In genomic region chr2:70902067-70902442, GRCh38 we compare ENCODE assay signal across 10 cellular contexts. TPM values are rescaled to one million over a fixed set of nuclear protein-coding genes. Genes with fewer than 3 reads are reported as not detected.
DNase-seq lines count a peak whose midpoint lies in the region; ATAC-seq and TF ChIP-seq lines count a peak whose summit lies in the region.
"Had no signal": no experiment of that assay in that cellular context is flagged by ENCODE, and none has a peak within 500 bp of the region (broad histone marks: within the 10 kb centered on the region; RNA-seq: fewer than 3 reads in every experiment).

No MANE protein-coding gene starts in this region.

- no peaks in the 10 kb centered on the region for H3K9me3 Mint-ChIP-seq in central memory CD8-positive, alpha-beta T cell
- no peaks in the 10 kb centered on the region for H3K9me3 Mint-ChIP-seq in neural crest cell

- no peak for TF ChIP-seq CTCF in BJ (IDR thresholded peaks at IDR 0.05; ENCODE audit: insufficient read depth, low read depth, low read length)
- no peak for TF ChIP-seq CTCF in HEK293 (tag by site-specific recombination; IDR thresholded peaks at IDR 0.05)
- TF ChIP-seq CTCF in neural crest cell (conservative IDR thresholded peaks at IDR 0.05): no peak

- H3K27me3 ChIP-seq in BJ (ENCODE audit: control insufficient read depth, insufficient read depth, low read length): peaks cover 30% of the 10 kb centered on the region

- H3K27ac Mint-ChIP-seq in central memory CD8-positive, alpha-beta T cell (ENCODE audit: low read depth): no peak overlapping the region
- peak overlapping the region; percentile 23 for H3K27ac Mint-ChIP-seq in neural crest cell (ENCODE audit: unreplicated experiment)

- peak overlapping the region; percentile 79; the same call in 1 of the 2 replicates for H3K27ac ChIP-seq in HEK293 (ENCODE audit: extremely low read depth, low read depth, low read length)

- H3K36me3 Mint-ChIP-seq in central memory CD8-positive, alpha-beta T cell (ENCODE audit: insufficient read depth): peaks cover 2% of the 10 kb centered on the region
- peaks cover 12% of the 10 kb centered on the region for H3K36me3 Mint-ChIP-seq in neural crest cell (ENCODE audit: low read depth)

- H3K4me3 ChIP-seq in BJ (ENCODE audit: low read depth, low read length) (peak overlapping the region; percentile 53), HEK293 (ENCODE audit: low read depth, low read length) (peak overlapping the region; percentile 76)

- H3K4me1 ChIP-seq in HEK293 (ENCODE audit: control insufficient read depth, insufficient read depth, low read length): peaks cover 2% of the 10 kb centered on the region; the same call in 1 of the 2 replicates

- CTCF ChIA-PET in BJ (lab: Yijun Ruan, JAX): interaction anchor here (1.1 to 1.3 kb wide), 2 partner anchors 15 to 76 kb away, joined by 3 read pairs; partner anchors contain the start of gene ANKRD53
- CTCF ChIA-PET in HEK293 (lab: Yijun Ruan, JAX): interaction anchor here (0.5 to 1.2 kb wide), 3 partner anchors 19 to 46 kb away, joined by 3 to 9 read pairs (median 4); no protein-coding TSS in a partner anchor

- H3K4me1 Mint-ChIP-seq in central memory CD8-positive, alpha-beta T cell: peaks cover 22% of the 10 kb centered on the region
- H3K4me1 Mint-ChIP-seq in neural crest cell: peaks cover 42% of the 10 kb centered on the region

- POLR2A ChIA-PET in BJ (lab: Charles Lee) (interaction anchor here (0.5 kb wide), 1 partner anchor 154 kb away, joined by 9 read pairs; no protein-coding TSS in a partner anchor), HEK293 (lab: Yijun Ruan, JAX) (interaction anchor here (0.8 to 1.3 kb wide), 2 partner anchors 14 to 28 kb away, joined by 4 to 6 read pairs; no protein-coding TSS in a partner anchor)

- DNase-seq in BJ (ENCODE audit: low read depth) (no peak), neural crest cell (ENCODE audit: low read depth, low spot score) (no peak), Ammon's horn (ENCODE audit: low spot score) (no peak), NCI-H2081 treated with DMSO at 0.1 percent for 48 hours (lab: John Stamatoyannopoulos, UW) (no peak)
- no peak for DNase-seq in central memory CD8-positive, alpha-beta T cell (ENCODE audit: low spot score in 2 of 2)

- no peaks in the 10 kb centered on the region for H3K9me3 ChIP-seq in HEK293 (ENCODE audit: control insufficient read depth, insufficient read depth, low read depth, low read length)

- H3K4me3 Mint-ChIP-seq in central memory CD8-positive, alpha-beta T cell: peak overlapping the region; percentile 76
- H3K4me3 Mint-ChIP-seq in neural crest cell: peak overlapping the region; percentile 93

- peaks cover 97% of the 10 kb centered on the region for H3K27me3 Mint-ChIP-seq in central memory CD8-positive, alpha-beta T cell
- H3K27me3 Mint-ChIP-seq in neural crest cell (ENCODE audit: low read depth): peaks cover 98% of the 10 kb centered on the region

- H3K36me3 ChIP-seq in BJ (ENCODE audit: control insufficient read depth, insufficient read depth, low read length) (no peaks in the 10 kb centered on the region), HEK293 (ENCODE audit: control insufficient read depth in 2 of 2, insufficient read depth in 1 of 2, low read length in 2 of 2) (peaks cover 5 to 37% of the 10 kb centered on the region in 2 experiments; a peak in 2 of 3 replicates)

- ATAC-seq in central memory CD8-positive, alpha-beta T cell (replicated peaks; ENCODE audit: extremely low read depth, poor library complexity, severe bottlenecking): no peak
- ATAC-seq in GM19397 (IDR thresholded peaks at IDR 0.05; ENCODE audit: unreplicated experiment) (no peak), HG02763 (IDR thresholded peaks at IDR 0.05; ENCODE audit: unreplicated experiment) (no peak)
- ATAC-seq: HCT116 had no signal

TF ChIP-seq in HEK293, 187 proteins besides CTCF, POLR2A, EP300 and RAD21 (continues in another document):
- TF ChIP-seq ZNF510 (tag by site-specific recombination; IDR thresholded peaks at IDR 0.05; ENCODE audit: insufficient replicate concordance) (no peak), ZNF777 (tag by site-specific recombination; IDR thresholded peaks at IDR 0.05; ENCODE audit: borderline replicate concordance) (no peak), ZNF658 (tag by site-specific recombination; IDR thresholded peaks at IDR 0.05) (no peak), ZNF239 (tag by site-specific recombination; IDR thresholded peaks at IDR 0.05) (no peak), ZNF449 (tag by site-specific recombination; IDR thresholded peaks at IDR 0.05) (no peak), ZNF391 (tag by site-specific recombination; IDR thresholded peaks at IDR 0.05; ENCODE audit: borderline replicate concordance, low read depth) (no peak), ZNF19 (tag by site-specific recombination; IDR thresholded peaks at IDR 0.05; ENCODE audit: low read depth) (no peak), TSHZ1 (tag by site-specific recombination; IDR thresholded peaks at IDR 0.05; ENCODE audit: borderline replicate concordance) (no peak), YY1 (tag by site-specific recombination; IDR thresholded peaks at IDR 0.05) (no peak), ZNF280C (tag by site-specific recombination; IDR thresholded peaks at IDR 0.05) (no peak), ZNF121 (tag by site-specific recombination; IDR thresholded peaks at IDR 0.05) (no peak), ZNF837 (tag by site-specific recombination; IDR thresholded peaks at IDR 0.05) (no peak), ZNF660 (tag by site-specific recombination; IDR thresholded peaks at IDR 0.05) (no peak)
- TF ChIP-seq, protein P1, sequence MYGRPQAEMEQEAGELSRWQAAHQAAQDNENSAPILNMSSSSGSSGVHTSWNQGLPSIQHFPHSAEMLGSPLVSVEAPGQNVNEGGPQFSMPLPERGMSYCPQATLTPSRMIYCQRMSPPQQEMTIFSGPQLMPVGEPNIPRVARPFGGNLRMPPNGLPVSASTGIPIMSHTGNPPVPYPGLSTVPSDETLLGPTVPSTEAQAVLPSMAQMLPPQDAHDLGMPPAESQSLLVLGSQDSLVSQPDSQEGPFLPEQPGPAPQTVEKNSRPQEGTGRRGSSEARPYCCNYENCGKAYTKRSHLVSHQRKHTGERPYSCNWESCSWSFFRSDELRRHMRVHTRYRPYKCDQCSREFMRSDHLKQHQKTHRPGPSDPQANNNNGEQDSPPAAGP (tag by site-specific recombination; IDR thresholded peaks at IDR 0.05): no peak

RNA-seq across cellular contexts. Expression of gene VAX2, which starts 1.7 kb away (rescaled TPM):
- 0.72 and 0.94 TPM in 2 replicates for polyA plus RNA-seq in BJ (2011; rRNA removed)
- 0.57 TPM in 1 of 2 replicates, not detected in the other for polyA minus RNA-seq in BJ (2011; rRNA and poly(A)+ RNA removed)
- total RNA-seq in neural crest cell: 6.3 and 8.6 TPM in 2 replicates

RNA-seq across cellular contexts. Expression of gene ATP6V1B1, which starts 33.6 kb away (rescaled TPM):
- polyA plus RNA-seq in BJ (2011; rRNA removed): 0.85 and 1.3 TPM in 2 replicates
- not detected in 2 replicates for polyA minus RNA-seq in BJ (2011; rRNA and poly(A)+ RNA removed)
- 4.3 and 4.6 TPM in 2 replicates for total RNA-seq in neural crest cell
- total RNA-seq: glomerular endothelial cell had no signal
